ENCODE assay signal across 10 cellular contexts in genomic region chr11:1013628-1013935, GRCh38. TPM values are rescaled to one million over a fixed set of nuclear protein-coding genes. Genes with fewer than 3 reads are reported as not detected.
"Had no signal": no experiment of that assay in that cellular context is flagged by ENCODE, and none has a peak within 500 bp of the region (broad histone marks: within the 10 kb centered on the region; RNA-seq: fewer than 3 reads in every experiment).

No MANE protein-coding gene starts in this region.

- FAIRE-seq: H1, H54, HTR-8/SVneo had no signal

- H3K4me3 ChIP-seq: GM23248 had no signal

- H3K27ac ChIP-seq: GM23248, KMS-11 had no signal

- H2AFZ ChIP-seq: GM23248 had no signal

- H3K4me3 Mint-ChIP-seq: H9, HFFc6, IgD-negative memory B cell had no signal

- H3K9me3 Mint-ChIP-seq: IgD-negative memory B cell had no signal

- H3K9ac ChIP-seq: GM23248, KMS-11 had no signal

- H3K27ac Mint-ChIP-seq: H9, HFFc6, IgD-negative memory B cell had no signal

- H3K27me3 Mint-ChIP-seq: IgD-negative memory B cell had no signal

- H3K4me2 ChIP-seq: KMS-11 had no signal

- DNase-seq: GM23248, H9, HCEC 1CT, HFFc6, KBM-7 had no signal

RNA-seq across cellular contexts. Expression of gene MUC6, which starts 22.9 kb away (rescaled TPM):
- total RNA-seq: GM23248, H1, H9, HFFc6 had no signal
- polyA plus RNA-seq: GM23248, H1, IgD-negative memory B cell had no signal
